Comparison of ENCODE assay signal across 26 cellular contexts in the genomic region with DNA sequence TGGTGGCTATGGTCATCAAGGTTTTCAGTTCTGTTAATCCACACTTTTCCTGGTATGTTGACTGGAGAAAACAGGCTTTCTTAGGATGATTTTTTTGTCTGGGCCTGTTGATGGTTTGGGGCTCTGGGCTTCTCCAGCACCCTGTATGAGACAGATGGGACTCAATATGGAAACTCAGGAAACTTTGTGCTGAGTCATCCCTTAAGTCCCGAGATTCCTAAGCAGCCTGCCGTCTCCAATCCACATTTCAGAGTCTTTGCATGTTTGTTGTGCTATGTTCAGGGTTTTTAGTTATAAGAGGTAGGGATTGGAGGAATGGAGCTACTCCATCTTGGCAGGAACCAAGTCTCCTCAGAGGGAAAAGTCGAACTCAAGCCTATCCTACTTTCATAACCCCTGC.
"Had no signal": no experiment of that assay in that cellular context is flagged by ENCODE, and none has a peak within 500 bp of the region (broad histone marks: within the 10 kb centered on the region; RNA-seq: fewer than 3 reads in every experiment).

No MANE protein-coding gene starts in this region.

- ATAC-seq: activated CD4-positive, CD25-positive, alpha-beta regulatory T cell treated with anti-CD3 and anti-CD28 coated beads, Interleukin-2, amount 50 U/mL, for 24 hours; activated CD8-positive, alpha-beta T cell treated with anti-CD3 and anti-CD28 coated beads for 36 hours; activated T-cell treated with anti-CD3 and anti-CD28 coated beads, Interleukin-2, amount 50 U/mL, for 72 hours; Panc1 had no signal

- H3K4me3 Mint-ChIP-seq: activated CD8-positive, alpha-beta T cell treated with anti-CD3 and anti-CD28 coated beads for 36 hours; activated naive CD4-positive, alpha-beta T cell treated with anti-CD3 and anti-CD28 coated beads, Interleukin-2, amount 10 ng/mL, durations not matched to agents 7 days and 5 days; activated naive CD8-positive, alpha-beta T cell treated with anti-CD3 and anti-CD28 coated beads, Interleukin-2, amount 10 ng/mL, durations not matched to agents 7 days and 5 days; activated T-cell treated with anti-CD3 and anti-CD28 coated beads, Interleukin-2, amount 50 U/mL, for 72 hours; T-helper 1 cell treated with Interleukin-12 subunit alpha and Interleukin-12 subunit beta and Interleukin-4 antibody, amounts not matched to agents 30 μg/mL and 1 μg/mL, for 36 hours had no signal

- H3K27ac ChIP-seq: brain microvascular endothelial cell, cardiac muscle cell, KMS-11 had no signal

- H3K4me2 ChIP-seq: KMS-11 had no signal

- H3K9ac ChIP-seq: KMS-11 had no signal

- H3K27me3 ChIP-seq: brain microvascular endothelial cell, cardiac muscle cell had no signal

- H3K36me3 ChIP-seq: brain microvascular endothelial cell, cardiac muscle cell had no signal

- H3K36me3 Mint-ChIP-seq: activated naive CD4-positive, alpha-beta T cell treated with anti-CD3 and anti-CD28 coated beads, Interleukin-2, amount 10 ng/mL, durations not matched to agents 7 days and 5 days; activated naive CD8-positive, alpha-beta T cell treated with anti-CD3 and anti-CD28 coated beads, Interleukin-2, amount 10 ng/mL, durations not matched to agents 7 days and 5 days had no signal

- H3K4me1 Mint-ChIP-seq: activated naive CD4-positive, alpha-beta T cell treated with anti-CD3 and anti-CD28 coated beads, Interleukin-2, amount 10 ng/mL, durations not matched to agents 7 days and 5 days; activated naive CD8-positive, alpha-beta T cell treated with anti-CD3 and anti-CD28 coated beads, Interleukin-2, amount 10 ng/mL, durations not matched to agents 7 days and 5 days had no signal

- H3K4me3 ChIP-seq: cardiac muscle cell had no signal

- H3K27ac Mint-ChIP-seq: activated CD8-positive, alpha-beta T cell treated with anti-CD3 and anti-CD28 coated beads for 36 hours; activated naive CD4-positive, alpha-beta T cell treated with anti-CD3 and anti-CD28 coated beads, Interleukin-2, amount 10 ng/mL, durations not matched to agents 7 days and 5 days; activated naive CD8-positive, alpha-beta T cell treated with anti-CD3 and anti-CD28 coated beads, Interleukin-2, amount 10 ng/mL, durations not matched to agents 7 days and 5 days; activated T-cell treated with anti-CD3 and anti-CD28 coated beads, Interleukin-2, amount 50 U/mL, for 72 hours; activated T-helper 2 cell treated with anti-CD3 and anti-CD28 coated beads, Interferon-gamma antibody, Interleukin-2, Interleukin-4, amounts not matched to agents 10 μg/mL and 5 μg/mL and 100 μg/mL, durations not matched to agents 14 hours and 24 hours and 36 hours; T-helper 1 cell treated with Interleukin-12 subunit alpha and Interleukin-12 subunit beta and Interleukin-4 antibody, amounts not matched to agents 30 μg/mL and 1 μg/mL, for 36 hours had no signal

- DNase-seq: activated CD4-positive, alpha-beta T cell treated with anti-CD3 and anti-CD28 coated beads for 4 hours; activated CD8-positive, alpha-beta memory T cell treated with anti-CD3 and anti-CD28 coated beads, Interleukin-2, amount 50 U/mL, for 4 hours; activated CD8-positive, alpha-beta T cell treated with anti-CD3 and anti-CD28 coated beads for 36 hours; activated gamma-delta T cell treated with Interleukin-2 at 50 U/mL for 16 hours; activated naive CD4-positive, alpha-beta T cell treated with anti-CD3 and anti-CD28 coated beads, Interleukin-2, amount 10 ng/mL, durations not matched to agents 7 days and 5 days; activated naive CD8-positive, alpha-beta T cell treated with anti-CD3 and anti-CD28 coated beads, Interleukin-2, amount 10 ng/mL, durations not matched to agents 7 days and 5 days; activated T-cell treated with anti-CD3 and anti-CD28 coated beads, Interleukin-2, amount 50 U/mL, for 72 hours; amniotic stem cell; brain microvascular endothelial cell; NCI-H1092; NCI-H1417; NCI-H1930; NCI-H2171 treated with DMSO at 0.1 percent for 48 hours; NCI-H226; NCI-H510A; NCI-H526 treated with DMSO at 0.1 percent for 48 hours; NCI-H82; NK-92 treated with Interleukin-12 subunit alpha and Interleukin-12 subunit beta, amount 100 ng/mL, for 24 hours; OCI-M1; SHP77 had no signal

- H3K27me3 Mint-ChIP-seq: activated naive CD4-positive, alpha-beta T cell treated with anti-CD3 and anti-CD28 coated beads, Interleukin-2, amount 10 ng/mL, durations not matched to agents 7 days and 5 days had no signal
